Comparison of ENCODE assay signal across 8 cellular contexts in genomic region chr2:235746257-235746934, GRCh38.
A peak's percentile ranks its signal among the peaks of the same experiment; 100 is the strongest.
DNase-seq lines count a peak whose midpoint lies in the region; ATAC-seq and TF ChIP-seq lines count a peak whose summit lies in the region.

No MANE protein-coding gene starts in this region.

- ATAC-seq in HG03378 (IDR thresholded peaks at IDR 0.05; ENCODE audit: unreplicated experiment) (peak; percentile 50), upper lobe of right lung (peak; percentile 91)

- peaks cover 5% of the 10 kb centered on the region for H3K36me3 ChIP-seq in upper lobe of right lung

- peak; percentile 62 for TF ChIP-seq CTCF in nephron progenitor cell (IDR thresholded peaks at IDR 0.05)
- peak; percentile 83 for TF ChIP-seq CTCF in upper lobe of right lung (IDR thresholded peaks at IDR 0.05)

- no peaks in the 10 kb centered on the region for H3K9me3 ChIP-seq in upper lobe of right lung

- H3K27me3 ChIP-seq in upper lobe of right lung, result no peaks in the 10 kb centered on the region

- no peaks in the 10 kb centered on the region for H3K9me3 Mint-ChIP-seq in nephron progenitor cell

- peaks cover 20% of the 10 kb centered on the region for H3K4me1 Mint-ChIP-seq in nephron progenitor cell

- H3K4me3 Mint-ChIP-seq in nephron progenitor cell, result no peak overlapping the region

- peak; percentile 41 for DNase-seq in activated CD4-positive, CD25-positive, alpha-beta regulatory T cell treated with anti-CD3 and anti-CD28 coated beads, Interleukin-2, amount 50 U/mL, for 72 hours
- DNase-seq in activated CD4-positive, CD25-positive, alpha-beta regulatory T cell (lab: John Stamatoyannopoulos, UW), result no peak
- peak; percentile 24 for DNase-seq in NCI-H748 treated with DMSO at 0.1 percent for 48 hours (lab: John Stamatoyannopoulos, UW)
- peak; percentile 28 for DNase-seq in activated T-cell treated with anti-CD3 and anti-CD28 coated beads for 24 hours (ENCODE audit: low read depth)
- peak; percentile 93 for DNase-seq in fibroblast of peridontal ligament (ENCODE audit: extremely low read depth)
- DNase-seq in nephron progenitor cell, result peak; percentile 67
- no peak for DNase-seq in upper lobe of right lung

- no peak overlapping the region for H3K27ac ChIP-seq in upper lobe of right lung

- H3K27me3 Mint-ChIP-seq in nephron progenitor cell (ENCODE audit: low read depth, poor library complexity), result no peaks in the 10 kb centered on the region

- H3K27ac Mint-ChIP-seq in nephron progenitor cell, result no peak overlapping the region

- peaks cover 57% of the 10 kb centered on the region for H3K36me3 Mint-ChIP-seq in nephron progenitor cell (ENCODE audit: low read depth)

- H3K4me3 ChIP-seq in upper lobe of right lung, result no peak overlapping the region

- H3K4me1 ChIP-seq in upper lobe of right lung, result no peaks in the 10 kb centered on the region

- intact Hi-C loops in upper lobe of right lung (cut with DNase I), result no loop called here

Comparison
In these comparisons a context has a peak if more than half of its experiments do, and no peak if none do; other contexts are left out.
1. DNase-seq: peak in activated CD4-positive, CD25-positive, alpha-beta regulatory T cell treated with anti-CD3 and anti-CD28 coated beads, Interleukin-2, amount 50 U/mL, for 72 hours (single experiment), NCI-H748 treated with DMSO at 0.1 percent for 48 hours (single experiment), activated T-cell treated with anti-CD3 and anti-CD28 coated beads for 24 hours (single experiment), fibroblast of peridontal ligament (single experiment) and nephron progenitor cell (single experiment); none in activated CD4-positive, CD25-positive, alpha-beta regulatory T cell (0 of 4) and upper lobe of right lung (single experiment).